Comparison of ENCODE assay signal across 1 cellular context in genomic region chr12:46269429-46270241, GRCh38.
TF ChIP-seq lines count a peak whose summit lies in the region.

No MANE protein-coding gene starts in this region.

TF ChIP-seq in HepG2, 621 proteins besides CTCF, POLR2A, EP300 and RAD21 (continued from another document):
- TF ChIP-seq, protein P1, sequence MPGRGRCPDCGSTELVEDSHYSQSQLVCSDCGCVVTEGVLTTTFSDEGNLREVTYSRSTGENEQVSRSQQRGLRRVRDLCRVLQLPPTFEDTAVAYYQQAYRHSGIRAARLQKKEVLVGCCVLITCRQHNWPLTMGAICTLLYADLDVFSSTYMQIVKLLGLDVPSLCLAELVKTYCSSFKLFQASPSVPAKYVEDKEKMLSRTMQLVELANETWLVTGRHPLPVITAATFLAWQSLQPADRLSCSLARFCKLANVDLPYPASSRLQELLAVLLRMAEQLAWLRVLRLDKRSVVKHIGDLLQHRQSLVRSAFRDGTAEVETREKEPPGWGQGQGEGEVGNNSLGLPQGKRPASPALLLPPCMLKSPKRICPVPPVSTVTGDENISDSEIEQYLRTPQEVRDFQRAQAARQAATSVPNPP (CRISPR knock-in tag; IDR thresholded peaks at IDR 0.05) = no peak
- TF ChIP-seq THAP9 (CRISPR knock-in tag; IDR thresholded peaks at IDR 0.05; ENCODE audit: borderline replicate concordance) (no peak), BRCA1 (CRISPR knock-in tag; IDR thresholded peaks at IDR 0.05) (no peak), DR1 (CRISPR knock-in tag; IDR thresholded peaks at IDR 0.05) (peak; percentile 25; the same call in 1 of the 2 replicates), IKZF4 (CRISPR knock-in tag; IDR thresholded peaks at IDR 0.05; ENCODE audit: borderline replicate concordance, low read depth, not compliant biosample characterization) (peak; percentile 28), PRDM10 (CRISPR knock-in tag; IDR thresholded peaks at IDR 0.05; ENCODE audit: low read depth) (no peak), ZNF468 (CRISPR knock-in tag; IDR thresholded peaks at IDR 0.05) (0 out of 2 replicates have a peak, but pooled peaks have one; percentile 40), ZNF329 (CRISPR knock-in tag; IDR thresholded peaks at IDR 0.05; ENCODE audit: low read depth) (no peak), HOXA3 (CRISPR knock-in tag; IDR thresholded peaks at IDR 0.05) (0 out of 2 replicates have a peak, but pooled peaks have one; percentile 10), RFX5 (IDR thresholded peaks at IDR 0.05; ENCODE audit: low read depth, low read length) (no peak), USF2 (IDR thresholded peaks at IDR 0.05; ENCODE audit: low read depth, low read length) (no peak), USF2 (CRISPR knock-in tag; IDR thresholded peaks at IDR 0.05; ENCODE audit: borderline replicate concordance) (no peak), EED (CRISPR knock-in tag; IDR thresholded peaks at IDR 0.05) (no peak), ZBTB38 (CRISPR knock-in tag; IDR thresholded peaks at IDR 0.05) (peak; percentile 73)
- TF ChIP-seq, protein P2, sequence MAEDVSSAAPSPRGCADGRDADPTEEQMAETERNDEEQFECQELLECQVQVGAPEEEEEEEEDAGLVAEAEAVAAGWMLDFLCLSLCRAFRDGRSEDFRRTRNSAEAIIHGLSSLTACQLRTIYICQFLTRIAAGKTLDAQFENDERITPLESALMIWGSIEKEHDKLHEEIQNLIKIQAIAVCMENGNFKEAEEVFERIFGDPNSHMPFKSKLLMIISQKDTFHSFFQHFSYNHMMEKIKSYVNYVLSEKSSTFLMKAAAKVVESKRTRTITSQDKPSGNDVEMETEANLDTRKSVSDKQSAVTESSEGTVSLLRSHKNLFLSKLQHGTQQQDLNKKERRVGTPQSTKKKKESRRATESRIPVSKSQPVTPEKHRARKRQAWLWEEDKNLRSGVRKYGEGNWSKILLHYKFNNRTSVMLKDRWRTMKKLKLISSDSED (CRISPR knock-in tag; IDR thresholded peaks at IDR 0.05) = 0 out of 2 replicates have a peak, but pooled peaks have one; percentile 33
- TF ChIP-seq, protein P3, sequence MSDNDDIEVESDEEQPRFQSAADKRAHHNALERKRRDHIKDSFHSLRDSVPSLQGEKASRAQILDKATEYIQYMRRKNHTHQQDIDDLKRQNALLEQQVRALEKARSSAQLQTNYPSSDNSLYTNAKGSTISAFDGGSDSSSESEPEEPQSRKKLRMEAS (IDR thresholded peaks at IDR 0.05) = 0 out of 2 replicates have a peak, but pooled peaks have one; percentile 3
